8 cellular contexts compared by ENCODE assay signal in the genomic region with DNA sequence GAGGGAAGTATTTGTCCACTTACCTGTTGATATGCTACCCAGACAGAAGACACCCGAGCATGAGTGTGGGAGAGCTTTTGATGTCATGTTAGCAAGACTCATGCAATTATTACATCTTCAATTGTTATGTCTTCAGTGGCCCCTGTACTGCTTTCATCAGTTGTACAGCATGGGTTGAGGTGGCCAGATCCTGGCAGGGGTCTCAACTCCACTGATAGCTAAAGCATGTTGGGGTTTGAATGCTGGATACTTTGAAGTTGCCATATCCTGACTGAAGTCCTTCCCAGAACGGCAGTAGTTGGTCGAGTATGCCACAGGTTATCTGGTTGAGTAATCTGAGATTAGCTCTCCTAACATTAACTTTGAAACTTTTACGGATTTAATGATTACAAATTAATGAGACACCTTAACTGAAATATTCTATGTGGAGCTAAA. TPM values are rescaled to one million over a fixed set of nuclear protein-coding genes. Genes with fewer than 3 reads are reported as not detected.
A peak's percentile ranks its signal among the peaks of the same experiment; 100 is the strongest.
DNase-seq lines count a peak whose midpoint lies in the region; ATAC-seq and TF ChIP-seq lines count a peak whose summit lies in the region.

No MANE protein-coding gene starts in this region.

- no peak for DNase-seq in activated T-cell treated with anti-CD3 and anti-CD28 coated beads, Interleukin-2, amount 50 U/mL, for 72 hours
- DNase-seq in activated T-cell treated with anti-CD3 and anti-CD28 coated beads, Interleukin-2, amount 50 U/mL, for 1 hour, result no peak
- DNase-seq in activated naive CD4-positive, alpha-beta T cell treated with anti-CD3 and anti-CD28 coated beads, Interleukin-2, amount 50 U/mL, for 72 hours (ENCODE audit: low spot score in 2 of 2), result no peak
- DNase-seq in kidney tubule cell (ENCODE audit: low spot score) (peak; percentile 25), type B pancreatic cell (ENCODE audit: extremely low spot score, unreplicated experiment) (no peak), DMS79 treated with DMSO at 0.1 percent for 48 hours (lab: John Stamatoyannopoulos, UW) (no peak)

- H3K27ac Mint-ChIP-seq in activated T-cell treated with anti-CD3 and anti-CD28 coated beads, Interleukin-2, amount 50 U/mL, for 72 hours, result peak overlapping the region; percentile 95
- peak overlapping the region; percentile 90 for H3K27ac Mint-ChIP-seq in activated naive CD4-positive, alpha-beta T cell treated with anti-CD3 and anti-CD28 coated beads, Interleukin-2, amount 50 U/mL, for 72 hours
- peak overlapping the region; percentile 25 for H3K27ac Mint-ChIP-seq in type B pancreatic cell

- H3K36me3 Mint-ChIP-seq in activated T-cell treated with anti-CD3 and anti-CD28 coated beads, Interleukin-2, amount 50 U/mL, for 72 hours (ENCODE audit: insufficient read depth in 2 of 2), result peaks cover 3 to 5% of the 10 kb centered on the region in 2 donors
- peaks cover 2 to 9% of the 10 kb centered on the region in 2 donors for H3K36me3 Mint-ChIP-seq in activated naive CD4-positive, alpha-beta T cell treated with anti-CD3 and anti-CD28 coated beads, Interleukin-2, amount 50 U/mL, for 72 hours
- H3K36me3 Mint-ChIP-seq in type B pancreatic cell, result peaks cover 8% of the 10 kb centered on the region

- no peak for ATAC-seq in activated T-cell treated with anti-CD3 and anti-CD28 coated beads, Interleukin-2, amount 50 U/mL, for 72 hours (replicated peaks in 1 of 2)
- no peak for ATAC-seq in activated naive CD4-positive, alpha-beta T cell treated with anti-CD3 and anti-CD28 coated beads, Interleukin-2, amount 50 U/mL, for 72 hours
- ATAC-seq in HG03457 (IDR thresholded peaks at IDR 0.05; ENCODE audit: unreplicated experiment), result no peak
- ATAC-seq in GM19467 (IDR thresholded peaks at IDR 0.05; ENCODE audit: unreplicated experiment), result no peak

- peak overlapping the region; percentile 93 to 97 for H3K4me3 Mint-ChIP-seq in activated T-cell treated with anti-CD3 and anti-CD28 coated beads, Interleukin-2, amount 50 U/mL, for 72 hours
- H3K4me3 Mint-ChIP-seq in type B pancreatic cell, result peak overlapping the region; percentile 86

- peaks cover 21% of the 10 kb centered on the region for H3K4me1 Mint-ChIP-seq in activated T-cell treated with anti-CD3 and anti-CD28 coated beads, Interleukin-2, amount 50 U/mL, for 72 hours (ENCODE audit: low read depth)
- peaks cover 9% of the 10 kb centered on the region for H3K4me1 Mint-ChIP-seq in type B pancreatic cell (ENCODE audit: unreplicated experiment)

- no peak for TF ChIP-seq CTCF in type B pancreatic cell (conservative IDR thresholded peaks at IDR 0.05)

- H3K9me3 Mint-ChIP-seq in activated T-cell treated with anti-CD3 and anti-CD28 coated beads, Interleukin-2, amount 50 U/mL, for 72 hours, result no peaks in the 10 kb centered on the region
- H3K9me3 Mint-ChIP-seq in activated naive CD4-positive, alpha-beta T cell treated with anti-CD3 and anti-CD28 coated beads, Interleukin-2, amount 50 U/mL, for 72 hours, result no peaks in the 10 kb centered on the region
- H3K9me3 Mint-ChIP-seq in type B pancreatic cell, result no peaks in the 10 kb centered on the region

- H3K27me3 Mint-ChIP-seq in activated T-cell treated with anti-CD3 and anti-CD28 coated beads, Interleukin-2, amount 50 U/mL, for 72 hours (ENCODE audit: low read depth), result no peaks in the 10 kb centered on the region
- no peaks in the 10 kb centered on the region for H3K27me3 Mint-ChIP-seq in type B pancreatic cell

RNA-seq across cellular contexts. Expression of a gene that starts 1.2 kb away (rescaled TPM):
- total RNA-seq in activated T-cell treated with anti-CD3 and anti-CD28 coated beads, Interleukin-2, amount 50 U/mL, for 72 hours, result 10 to 100 TPM; 36.7 to 39.7 TPM
- 10 to 100 TPM; 18.6 to 59.3 TPM for total RNA-seq in activated naive CD4-positive, alpha-beta T cell treated with anti-CD3 and anti-CD28 coated beads, Interleukin-2, amount 50 U/mL, for 72 hours
- 43.6 and 45.0 TPM in 2 replicates for total RNA-seq in type B pancreatic cell (ENCODE audit: low replicate concordance)

RNA-seq across cellular contexts. Expression of a gene that starts 46.7 kb away (rescaled TPM):
- not detected for total RNA-seq in activated T-cell treated with anti-CD3 and anti-CD28 coated beads, Interleukin-2, amount 50 U/mL, for 72 hours
- total RNA-seq in activated naive CD4-positive, alpha-beta T cell treated with anti-CD3 and anti-CD28 coated beads, Interleukin-2, amount 50 U/mL, for 72 hours, result not detected
- 9.9 and 12.5 TPM in 2 replicates for total RNA-seq in type B pancreatic cell (ENCODE audit: low replicate concordance)

RNA-seq across cellular contexts. Expression of a gene that starts 56.7 kb away (rescaled TPM):
- total RNA-seq in activated T-cell treated with anti-CD3 and anti-CD28 coated beads, Interleukin-2, amount 50 U/mL, for 72 hours, result 10 to 100 TPM; 39.2 to 53.9 TPM
- total RNA-seq in activated naive CD4-positive, alpha-beta T cell treated with anti-CD3 and anti-CD28 coated beads, Interleukin-2, amount 50 U/mL, for 72 hours, result 10 to 100 TPM; 38.8 to 62.9 TPM
- total RNA-seq in type B pancreatic cell (ENCODE audit: low replicate concordance), result 9.2 and 19.9 TPM in 2 replicates

RNA-seq across cellular contexts. Expression of a gene that starts 56.8 kb away (rescaled TPM):
- total RNA-seq in activated T-cell treated with anti-CD3 and anti-CD28 coated beads, Interleukin-2, amount 50 U/mL, for 72 hours, result 10 to 100 TPM; 17.5 to 23.2 TPM
- total RNA-seq in activated naive CD4-positive, alpha-beta T cell treated with anti-CD3 and anti-CD28 coated beads, Interleukin-2, amount 50 U/mL, for 72 hours, result 10 to 100 TPM; 16.1 to 19.8 TPM
- total RNA-seq in type B pancreatic cell (ENCODE audit: low replicate concordance), result 11.6 and 11.9 TPM in 2 replicates

Comparison
In these comparisons a context has a peak if more than half of its experiments do, and no peak if none do; other contexts are left out.
1. H3K27ac Mint-ChIP-seq: peak in every context shown above with its lines; median percentile 95 in activated T-cell treated with anti-CD3 and anti-CD28 coated beads, Interleukin-2, amount 50 U/mL, for 72 hours; 90 in activated naive CD4-positive, alpha-beta T cell treated with anti-CD3 and anti-CD28 coated beads, Interleukin-2, amount 50 U/mL, for 72 hours; 25 in type B pancreatic cell.
2. RNA of a gene that starts 46.7 kb away (total RNA-seq): 9.9 to 12.5 TPM in type B pancreatic cell; not detected in activated naive CD4-positive, alpha-beta T cell treated with anti-CD3 and anti-CD28 coated beads, Interleukin-2, amount 50 U/mL, for 72 hours and not detected in activated T-cell treated with anti-CD3 and anti-CD28 coated beads, Interleukin-2, amount 50 U/mL, for 72 hours; every median in the first group is over 10 times any median in the second.